Comparison of ENCODE assay signal across 8 cellular contexts in genomic region chr14:21103710-21104447, GRCh38. TPM values are rescaled to one million over a fixed set of nuclear protein-coding genes. Genes with fewer than 3 reads are reported as not detected.
A peak's percentile ranks its signal among the peaks of the same experiment; 100 is the strongest.
DNase-seq lines count a peak whose midpoint lies in the region; ATAC-seq, FAIRE-seq and TF ChIP-seq lines count a peak whose summit lies in the region.

No MANE protein-coding gene starts in this region.

- H3K27me3 ChIP-seq in WERI-Rb-1 (ENCODE audit: insufficient read depth, low read depth, severe bottlenecking) = no peaks in the 10 kb centered on the region
- H3K27me3 ChIP-seq in mammary epithelial cell (ENCODE audit: insufficient read depth, low read length) = no peaks in the 10 kb centered on the region
- H3K27me3 ChIP-seq in small intestine (ENCODE audit: control insufficient read depth in 2 of 2, insufficient read depth in 2 of 2, low read length in 2 of 2) = no peaks in the 10 kb centered on the region

- peak overlapping the region; percentile 92 for H3K4me2 ChIP-seq in mammary epithelial cell (ENCODE audit: insufficient read depth, low read depth, low read length)

- H3K27ac ChIP-seq in WERI-Rb-1 = peak overlapping the region; percentile 99
- peak overlapping the region; percentile 86 for H3K27ac ChIP-seq in mammary epithelial cell (ENCODE audit: insufficient read depth, low read depth, low read length)
- H3K27ac ChIP-seq in small intestine (ENCODE audit: low read depth in 1 of 2, low read length in 1 of 2) = peak overlapping the region; percentile 98 to 99

- H3K9ac ChIP-seq in mammary epithelial cell (ENCODE audit: insufficient read depth, low read length) = peak overlapping the region; percentile 75

- in situ Hi-C loops in mammary epithelial cell (cut with MboI; ENCODE audit: low sequenced_read_pairs in 2 of 2) = loop anchor here in 1 of 2 donors (10.0 kb wide), 1 partner anchor 249 kb away; no protein-coding TSS in a partner anchor

- 0% methylated on average over 25 of the region's 62 CpGs for WGBS in mammary epithelial cell (ENCODE audit: low coverage, missing lambda C conversion rate)
- WGBS in small intestine, 3 donors = 0% methylated on average over 55 to 62 of the region's 62 CpGs

- no peak for FAIRE-seq in small intestine (lab: Jason Lieb, UNC)

- H2AFZ ChIP-seq in mammary epithelial cell (ENCODE audit: low read depth, low read length) = peak overlapping the region; percentile 83

- ATAC-seq in GM18873 (IDR thresholded peaks at IDR 0.05; ENCODE audit: low FRiP score, unreplicated experiment) = peak; percentile 87
- peak; percentile 92 for ATAC-seq in HG03135 (IDR thresholded peaks at IDR 0.05; ENCODE audit: unreplicated experiment)

- H3K36me3 ChIP-seq in WERI-Rb-1 (no peaks in the 10 kb centered on the region), mammary epithelial cell (ENCODE audit: insufficient read depth, low read length) (no peaks in the 10 kb centered on the region), small intestine (ENCODE audit: control insufficient read depth in 2 of 2, insufficient read depth in 2 of 2, low read length in 2 of 2) (no peaks in the 10 kb centered on the region)

- peak; percentile 80 for TF ChIP-seq CTCF in WERI-Rb-1 (IDR thresholded peaks at IDR 0.05; ENCODE audit: low read depth, low read length)
- TF ChIP-seq CTCF in mammary epithelial cell (conservative IDR thresholded peaks at IDR 0.05 in 1 of 2, IDR thresholded peaks at IDR 0.05 in 1 of 2; ENCODE audit: extremely low read depth in 1 of 2, insufficient read depth in 1 of 2, low read depth in 1 of 2, low read length in 2 of 2) = peak; percentile 73 to 86

- peak overlapping the region; percentile 85 for H3K4me3 ChIP-seq in WERI-Rb-1 (ENCODE audit: low read depth, low read length)
- H3K4me3 ChIP-seq in mammary epithelial cell (replicated peaks in 1 of 3; ENCODE audit: insufficient read depth in 1 of 3, low read depth in 2 of 3, low read length in 3 of 3) = peak overlapping the region; percentile 32 to 85 (median 58)
- H3K4me3 ChIP-seq in small intestine (ENCODE audit: low read depth in 1 of 2, low read length in 2 of 2) = peak overlapping the region; percentile 17 to 63

- no peaks in the 10 kb centered on the region for H4K20me1 ChIP-seq in mammary epithelial cell (ENCODE audit: insufficient read depth, low read length)

- peaks cover 62% of the 10 kb centered on the region for H3K4me1 ChIP-seq in mammary epithelial cell (ENCODE audit: insufficient read depth, low read length)
- peaks cover 4 to 6% of the 10 kb centered on the region in 2 donors for H3K4me1 ChIP-seq in small intestine (ENCODE audit: control insufficient read depth in 2 of 2, insufficient read depth in 1 of 2, low read depth in 1 of 2, low read length in 1 of 2)

- BruUV-seq in mammary epithelial cell (replicated peaks; lab: Mats Ljungman, UMichigan) = TSS peak; percentile 35

- peak; percentile 96 for DNase-seq in AG08395 (ENCODE audit: low spot score)
- peak; percentile 96 for DNase-seq in NCI-H2196 (lab: John Stamatoyannopoulos, UW; ENCODE audit: unreplicated experiment)
- peak; percentile 96 for DNase-seq in WERI-Rb-1
- DNase-seq in mammary epithelial cell = peak; percentile 94
- peak; percentile 90 for DNase-seq in iPS-NIHi11 (ENCODE audit: low spot score)
- peak; percentile 98 for DNase-seq in small intestine

- dilution Hi-C loops in mammary epithelial cell (cut with HindIII; ENCODE audit: low sequenced_read_pairs) = no loop called here

- CTCF ChIA-PET in mammary epithelial cell (lab: Charles Lee; ENCODE audit: low non-redundant PET) = interaction anchor here (0.6 to 1.4 kb wide), 7 partner anchors 9 to 89 kb away, joined by 3 to 20 read pairs (median 8); partner anchors contain the start of gene ARHGEF40

- H3K79me2 ChIP-seq in mammary epithelial cell (ENCODE audit: insufficient read depth, low read length) = peaks cover 33% of the 10 kb centered on the region

- intact Hi-C loops in mammary epithelial cell (cut with micrococcal nuclease) = loop anchor here (1.0 to 10.0 kb wide), 7 partner anchors 8 to 351 kb away; partner anchors contain the start of genes CHD8 and RNASE7

- H3K9me3 ChIP-seq in WERI-Rb-1 (ENCODE audit: severe bottlenecking) = no peaks in the 10 kb centered on the region
- no peaks in the 10 kb centered on the region for H3K9me3 ChIP-seq in mammary epithelial cell (replicated peaks; ENCODE audit: insufficient read depth, low read length)
- no peaks in the 10 kb centered on the region for H3K9me3 ChIP-seq in small intestine (ENCODE audit: control insufficient read depth, low read depth)

RNA-seq across cellular contexts. Expression of gene TMEM253, which starts 3.0 kb away (rescaled TPM):
- total RNA-seq in mammary epithelial cell = 1 to 10 TPM in 1 of 2 donors, under 1 TPM in 1; 0.33 to 2.3 TPM
- 1.8 TPM for polyA plus RNA-seq in mammary epithelial cell
- not detected for polyA minus RNA-seq in mammary epithelial cell
- 100 to 1,000 TPM in 2 of 3 donors, 10 to 100 TPM in 1; 57.9 to 245 (median 133) TPM for polyA plus RNA-seq in small intestine

RNA-seq across cellular contexts. Expression of gene ZNF219, which starts 5.4 kb away (rescaled TPM):
- 10 to 100 TPM; 25.0 to 62.1 TPM for total RNA-seq in mammary epithelial cell
- polyA plus RNA-seq in mammary epithelial cell (37.9 TPM), small intestine (10 to 100 TPM; 56.0 to 69.8 (median 63.2) TPM)
- 4.9 TPM for polyA minus RNA-seq in mammary epithelial cell

RNA-seq across cellular contexts. Expression of gene ARHGEF40, which starts 33.8 kb away (rescaled TPM):
- 10 to 100 TPM; 15.2 to 26.0 TPM for total RNA-seq in mammary epithelial cell
- polyA plus RNA-seq in mammary epithelial cell (9.8 TPM), small intestine (10 to 100 TPM in 1 of 3 donors, 1 to 10 TPM in 2; 2.2 to 10.8 (median 3.5) TPM)
- 34.7 TPM for polyA minus RNA-seq in mammary epithelial cell

RNA-seq across cellular contexts. Expression of gene RNASE8, which starts 46.3 kb away (rescaled TPM):
- total RNA-seq in mammary epithelial cell = not detected
- polyA plus RNA-seq in mammary epithelial cell (not detected), small intestine (not detected)
- polyA minus RNA-seq in mammary epithelial cell = not detected

RNA-seq across cellular contexts. Expression of gene OR5AU1, which starts 52.0 kb away (rescaled TPM):
- total RNA-seq in mammary epithelial cell = not detected
- polyA plus RNA-seq in mammary epithelial cell (not detected), small intestine (not detected)
- polyA minus RNA-seq in mammary epithelial cell = not detected

Comparison
In these comparisons a context has a peak if more than half of its experiments do, and no peak if none do; other contexts are left out.
1. Peak in every context shown above with its lines: DNase-seq, ATAC-seq, H3K4me3 ChIP-seq and H3K27ac ChIP-seq.
2. RNA of gene TMEM253, which starts 3.0 kb away (polyA plus RNA-seq): 57.9 to 245 TPM in small intestine; 1.8 TPM in mammary epithelial cell (single experiment); every median in the first group is over 10 times any median in the second.